In the genomic region with DNA sequence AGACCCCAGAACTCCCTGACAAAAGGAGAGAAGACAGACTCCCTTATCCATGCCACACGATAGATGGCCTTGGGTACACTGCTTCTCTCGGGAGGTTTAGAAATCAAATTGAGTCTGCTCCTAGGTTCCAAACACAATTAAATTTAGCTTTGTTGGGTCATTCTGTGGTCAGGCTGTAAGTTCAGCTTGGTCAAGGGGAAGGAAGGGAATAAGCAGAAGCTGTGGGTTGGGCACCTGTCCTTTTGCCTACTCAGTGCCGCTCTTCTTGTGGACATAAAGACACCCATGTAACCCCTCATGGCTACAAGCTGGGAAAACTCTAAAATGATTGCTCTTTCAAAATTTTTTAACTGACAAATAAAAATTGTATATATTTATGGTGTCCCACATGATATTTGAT, we compare ENCODE assay signal across 20 cellular contexts. TPM values are rescaled to one million over a fixed set of nuclear protein-coding genes. Genes with fewer than 3 reads are reported as not detected.
DNase-seq lines count a peak whose midpoint lies in the region; ATAC-seq and TF ChIP-seq lines count a peak whose summit lies in the region.
"Had no signal": no experiment of that assay in that cellular context is flagged by ENCODE, and none has a peak within 500 bp of the region (broad histone marks: within the 10 kb centered on the region; RNA-seq: fewer than 3 reads in every experiment).

No MANE protein-coding gene starts in this region.

- TF ChIP-seq POLR2A in upper lobe of left lung (IDR thresholded peaks at IDR 0.05) = no peak

- DNase-seq in SIG-M5 treated with dmso at 0.1 percent for 504 hours (lab: John Stamatoyannopoulos, UW; ENCODE audit: unreplicated experiment) = peak; percentile 71
- DNase-seq in SIG-M5 (lab: John Stamatoyannopoulos, UW) = no peak
- DNase-seq in SKM-1 (lab: John Stamatoyannopoulos, UW; ENCODE audit: unreplicated experiment) = peak; percentile 80
- DNase-seq in right cardiac atrium = no peak
- DNase-seq in upper lobe of left lung = peak in 1 of 2 donors; percentile 58
- no peak for DNase-seq in BE2C
- DNase-seq: activated CD8-positive, alpha-beta memory T cell treated with anti-CD3 and anti-CD28 coated beads, Interleukin-2, amount 50 U/mL, for 48 hours; activated effector memory CD4-positive, alpha-beta T cell treated with anti-CD3 and anti-CD28 coated beads, Interleukin-2, amount 50 U/mL, for 16 hours; activated naive CD8-positive, alpha-beta T cell treated with anti-CD3 and anti-CD28 coated beads, Interleukin-2, amount 50 U/mL, for 24 hours; DMS79 treated with DMSO at 0.1 percent for 48 hours; effector memory CD8-positive, alpha-beta T cell; GM23248; stimulated activated CD4-positive, alpha-beta T cell treated with anti-CD3 and anti-CD28 coated beads, Interleukin-12 subunit alpha, Interleukin-12 subunit beta, amount 100 ng/mL, for 4 hours; T-helper 2 cell had no signal

- H3K4me1 ChIP-seq in right cardiac atrium (ENCODE audit: control insufficient read depth, insufficient read depth, low read length) = no peaks in the 10 kb centered on the region
- H3K4me1 ChIP-seq in upper lobe of left lung = peaks cover 13 to 27% (median 18%) of the 10 kb centered on the region in 4 donors
- no peaks in the 10 kb centered on the region for H3K4me1 ChIP-seq in BE2C

- no peak overlapping the region for H3K4me3 ChIP-seq in right cardiac atrium (ENCODE audit: low read length)
- no peak overlapping the region for H3K4me3 ChIP-seq in upper lobe of left lung
- H3K4me3 ChIP-seq in BE2C (ENCODE audit: low read depth, low read length) = no peak overlapping the region
- H3K4me3 ChIP-seq: body of pancreas, esophagus muscularis mucosa, GM23248, tibial nerve had no signal

- 73% methylated on average over 3 of the region's 3 CpGs for WGBS in right cardiac atrium
- 79 to 87% methylated on average over 3 of the region's 3 CpGs for WGBS in upper lobe of left lung, 2 donors

- H3K36me3 ChIP-seq in upper lobe of left lung = no peaks in the 10 kb centered on the region
- no peaks in the 10 kb centered on the region for H3K36me3 ChIP-seq in BE2C
- H3K36me3 ChIP-seq: esophagus muscularis mucosa, tibial nerve had no signal

- no peak for TF ChIP-seq EP300 in upper lobe of left lung (IDR thresholded peaks at IDR 0.05)

- no peak for TF ChIP-seq CTCF in upper lobe of left lung (IDR thresholded peaks at IDR 0.05)
- no peak for TF ChIP-seq CTCF in BE2C (IDR thresholded peaks at IDR 0.05; ENCODE audit: low read depth, low read length)

- no peaks in the 10 kb centered on the region for H3K27me3 ChIP-seq in right cardiac atrium (ENCODE audit: control insufficient read depth, insufficient read depth)
- no peaks in the 10 kb centered on the region for H3K27me3 ChIP-seq in upper lobe of left lung
- peaks cover 6% of the 10 kb centered on the region for H3K27me3 ChIP-seq in BE2C
- H3K27me3 ChIP-seq: body of pancreas, tibial nerve had no signal

- H3K27ac ChIP-seq in right cardiac atrium (ENCODE audit: low read length) = no peak overlapping the region
- peak overlapping the region in 1 of 4 donors; percentile 58 for H3K27ac ChIP-seq in upper lobe of left lung
- H3K27ac ChIP-seq: 22Rv1, body of pancreas, esophagus muscularis mucosa, GM23248, tibial nerve had no signal

- H3K9me3 ChIP-seq in right cardiac atrium (ENCODE audit: control insufficient read depth, low read length) (no peaks in the 10 kb centered on the region), upper lobe of left lung (no peaks in the 10 kb centered on the region), BE2C (no peaks in the 10 kb centered on the region)
- H3K9me3 ChIP-seq: body of pancreas, esophagus muscularis mucosa, tibial nerve had no signal

- intact Hi-C loops in right cardiac atrium (cut with DNase I) = loop anchor here (5.0 to 10.0 kb wide), 3 partner anchors 225 to 835 kb away; partner anchors contain the start of gene JAK2 (in 4 of the 4)

- ATAC-seq in right cardiac atrium (peak; percentile 26 to 51), upper lobe of left lung (ENCODE audit: low FRiP score in 2 of 2) (peak; percentile 59 to 74), HG03432 (IDR thresholded peaks at IDR 0.05; ENCODE audit: unreplicated experiment) (no peak), GM21447 (IDR thresholded peaks at IDR 0.05; ENCODE audit: unreplicated experiment) (no peak)
- ATAC-seq: activated naive CD8-positive, alpha-beta T cell treated with anti-CD3 and anti-CD28 coated beads, Interleukin-2, amount 50 U/mL, for 24 hours had no signal

RNA-seq across cellular contexts. Expression of gene AK3, which starts 19.1 kb away (rescaled TPM):
- total RNA-seq in right cardiac atrium (100 to 1,000 TPM; 111 to 153 (median 125) TPM), upper lobe of left lung (10 to 100 TPM; 33.2 to 81.2 (median 51.7) TPM)
- 91.3 TPM for polyA plus RNA-seq in right cardiac atrium
- 33.1 TPM for polyA plus RNA-seq in BE2C (2012; ENCODE audit: insufficient read depth, insufficient read length, low read depth)

RNA-seq across cellular contexts. Expression of gene RCL1, which starts 32.6 kb away (rescaled TPM):
- total RNA-seq in right cardiac atrium (1 to 10 TPM; 6.1 to 8.1 (median 6.6) TPM), upper lobe of left lung (10 to 100 TPM; 20.8 to 63.9 (median 30.1) TPM)
- 4.8 TPM for polyA plus RNA-seq in right cardiac atrium
- 18.8 TPM for polyA plus RNA-seq in BE2C (2012; ENCODE audit: insufficient read depth, insufficient read length, low read depth)

Comparison
In these comparisons a context has a peak if more than half of its experiments do, and no peak if none do; other contexts are left out.
1. DNase-seq: peak in SIG-M5 treated with dmso at 0.1 percent for 504 hours (single experiment) and SKM-1 (single experiment); none in SIG-M5 (single experiment), right cardiac atrium (0 of 3) and BE2C (single experiment).
2. ATAC-seq: peak in right cardiac atrium (2 of 2) and upper lobe of left lung (2 of 2); none in HG03432 (single experiment) and GM21447 (single experiment).